In the genomic region with DNA sequence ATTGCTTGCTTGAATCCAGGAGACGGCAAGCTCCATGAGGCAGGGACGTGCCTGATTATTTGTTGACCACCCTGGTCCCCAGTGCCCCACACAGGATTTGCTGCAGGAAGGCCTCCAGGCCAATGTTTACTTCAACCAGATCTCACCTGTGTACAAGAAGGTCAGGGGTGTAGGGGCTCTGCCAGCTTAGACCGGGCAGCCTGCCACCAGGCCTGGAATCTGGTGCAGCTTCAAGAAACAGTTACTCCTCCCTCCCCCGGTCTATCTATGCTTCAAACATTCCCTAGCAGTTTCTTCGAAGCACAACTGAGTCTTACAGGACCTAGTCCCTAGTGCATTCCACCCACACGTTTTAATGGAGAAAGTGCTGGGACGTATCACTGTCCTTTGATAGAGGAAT, we compare ENCODE assay signal across 11 cellular contexts. TPM values are rescaled to one million over a fixed set of nuclear protein-coding genes. Genes with fewer than 3 reads are reported as not detected.
DNase-seq lines count a peak whose midpoint lies in the region; ATAC-seq and TF ChIP-seq lines count a peak whose summit lies in the region.
"Had no signal": no experiment of that assay in that cellular context is flagged by ENCODE, and none has a peak within 500 bp of the region (broad histone marks: within the 10 kb centered on the region; RNA-seq: fewer than 3 reads in every experiment).

No MANE protein-coding gene starts in this region.

- H3K4me1 ChIP-seq in right lobe of liver (peaks cover 0 to 75% (median 38%) of the 10 kb centered on the region in 4 donors), suprapubic skin (peaks cover 82% of the 10 kb centered on the region)
- H3K4me1 ChIP-seq: colonic mucosa had no signal

- peak; percentile 33 to 64 (median 62) for ATAC-seq in right lobe of liver
- ATAC-seq: stimulated activated naive CD8-positive, alpha-beta T cell treated with anti-CD3 and anti-CD28 coated beads, Interleukin-15, amount 100 ng/mL, for 72 hours had no signal

- no peak for TF ChIP-seq EP300 in suprapubic skin (IDR thresholded peaks at IDR 0.05)

- TF ChIP-seq CTCF in choroid plexus epithelial cell (conservative IDR thresholded peaks at IDR 0.05; ENCODE audit: low read depth, low read length) = no peak
- TF ChIP-seq CTCF in right lobe of liver (IDR thresholded peaks at IDR 0.05) = no peak
- TF ChIP-seq CTCF in suprapubic skin (IDR thresholded peaks at IDR 0.05) = no peak

- H3K27me3 ChIP-seq in right lobe of liver (no peaks in the 10 kb centered on the region), suprapubic skin (no peaks in the 10 kb centered on the region)
- H3K27me3 ChIP-seq: colonic mucosa had no signal

- TF ChIP-seq POLR2A in right lobe of liver (IDR thresholded peaks at IDR 0.05) (no peak), suprapubic skin (IDR thresholded peaks at IDR 0.05) (no peak)

- H3K4me3 ChIP-seq in choroid plexus epithelial cell (ENCODE audit: low read depth, low read length) (no peak overlapping the region), right lobe of liver (no peak overlapping the region), suprapubic skin (no peak overlapping the region)
- H3K4me3 ChIP-seq: colonic mucosa had no signal

- H3K27ac ChIP-seq in right lobe of liver (peak overlapping the region in 1 of 3 donors; percentile 79), suprapubic skin (peak overlapping the region; percentile 49)
- H3K27ac ChIP-seq: colonic mucosa had no signal

- H3K36me3 ChIP-seq in right lobe of liver (no peaks in the 10 kb centered on the region), suprapubic skin (no peaks in the 10 kb centered on the region)
- H3K36me3 ChIP-seq: colonic mucosa had no signal

- peak; percentile 62 for DNase-seq in NCI-H226
- peak; percentile 48 for DNase-seq in choroid plexus epithelial cell (ENCODE audit: low read depth)
- DNase-seq in right lobe of liver = peak; percentile 73 to 95 (median 92)
- peak in 1 of 2 donors; percentile 75 for DNase-seq in suprapubic skin (ENCODE audit: low spot score in 2 of 2)
- DNase-seq in activated naive CD4-positive, alpha-beta T cell treated with Interleukin-2 at 50 U/mL for 16 hours = no peak
- DNase-seq in GOT3 (lab: John Stamatoyannopoulos, UW) = no peak
- no peak for DNase-seq in EL
- no peak for DNase-seq in iPS-NIHi7 (ENCODE audit: extremely low spot score)
- DNase-seq: colonic mucosa; NCI-H2081 treated with DMSO at 0.1 percent for 48 hours; stimulated activated naive CD8-positive, alpha-beta T cell treated with anti-CD3 and anti-CD28 coated beads, Interleukin-15, amount 100 ng/mL, for 72 hours had no signal

- intact Hi-C loops in right lobe of liver (cut with DNase I) = no loop called here

- H3K9me3 ChIP-seq in right lobe of liver (no peaks in the 10 kb centered on the region), suprapubic skin (no peaks in the 10 kb centered on the region)
- H3K9me3 ChIP-seq: colonic mucosa had no signal

- 22% methylated on average over 6 of the region's 7 CpGs for WGBS in right lobe of liver (ENCODE audit: insufficient coverage, low coverage, low lambda C conversion rate, missing lambda C conversion rate)
- 57% methylated on average over 7 of the region's 7 CpGs for WGBS in suprapubic skin

RNA-seq across cellular contexts. Expression of a gene that starts 8.1 kb away (rescaled TPM):
- total RNA-seq in right lobe of liver (10 to 100 TPM in 4 of 6 experiments, 1 to 10 TPM in 2; 8.9 to 19.2 (median 13.8) TPM), suprapubic skin (10 to 100 TPM; 11.2 to 27.0 (median 17.8) TPM)

Comparison
In these comparisons a context has a peak if more than half of its experiments do, and no peak if none do; other contexts are left out.
1. DNase-seq: peak in NCI-H226 (single experiment), choroid plexus epithelial cell (single experiment) and right lobe of liver (3 of 3); none in activated naive CD4-positive, alpha-beta T cell treated with Interleukin-2 at 50 U/mL for 16 hours (single experiment), GOT3 (single experiment), EL (single experiment) and iPS-NIHi7 (single experiment).